In genomic region chr1:236066828-236067386, GRCh38 we compare ENCODE assay signal across 7 cellular contexts. TPM values are rescaled to one million over a fixed set of nuclear protein-coding genes. Genes with fewer than 3 reads are reported as not detected.
DNase-seq lines count a peak whose midpoint lies in the region; ATAC-seq lines count a peak whose summit lies in the region.

No MANE protein-coding gene starts in this region.

- DNase-seq in activated CD4-positive, alpha-beta memory T cell treated with anti-CD3 and anti-CD28 coated beads for 36 hours: peak; percentile 87
- DNase-seq in germinal center (ENCODE audit: low spot score) (peak; percentile 72), glomerular visceral epithelial cell (ENCODE audit: extremely low spot score) (no peak), A172 (ENCODE audit: low spot score) (no peak)
- DNase-seq in stimulated activated CD4-positive, alpha-beta T cell treated with anti-CD3 and anti-CD28 coated beads, Interleukin-2, amount 100 ng/mL, for 4 hours (ENCODE audit: low read depth): peak; percentile 55

- CTCF ChIA-PET in activated CD4-positive, alpha-beta memory T cell treated with anti-CD3 and anti-CD28 coated beads for 36 hours (lab: Charles Lee): interaction anchor here (0.7 to 1.4 kb wide), 3 partner anchors 68 to 328 kb away, joined by 3 to 6 read pairs (median 3); no protein-coding TSS in a partner anchor

- peaks cover 20% of the 10 kb centered on the region for H3K4me1 Mint-ChIP-seq in activated CD4-positive, alpha-beta memory T cell treated with anti-CD3 and anti-CD28 coated beads for 36 hours (ENCODE audit: low read depth)

- H3K36me3 Mint-ChIP-seq in activated CD4-positive, alpha-beta memory T cell treated with anti-CD3 and anti-CD28 coated beads for 36 hours: no peaks in the 10 kb centered on the region

- H3K27me3 Mint-ChIP-seq in activated CD4-positive, alpha-beta memory T cell treated with anti-CD3 and anti-CD28 coated beads for 36 hours: peaks cover 24% of the 10 kb centered on the region

- H3K4me3 Mint-ChIP-seq in activated CD4-positive, alpha-beta memory T cell treated with anti-CD3 and anti-CD28 coated beads for 36 hours: no peak overlapping the region

- peak overlapping the region; percentile 2 for H3K27ac Mint-ChIP-seq in activated CD4-positive, alpha-beta memory T cell treated with anti-CD3 and anti-CD28 coated beads for 36 hours

- intact Hi-C loops in activated CD4-positive, alpha-beta memory T cell treated with anti-CD3 and anti-CD28 coated beads for 36 hours (cut with micrococcal nuclease): loop anchor here (2.0 kb wide), 1 partner anchor 68 kb away; no protein-coding TSS in a partner anchor

- H3K9me3 Mint-ChIP-seq in activated CD4-positive, alpha-beta memory T cell treated with anti-CD3 and anti-CD28 coated beads for 36 hours: peaks cover 6% of the 10 kb centered on the region

- ATAC-seq in GM19463 (IDR thresholded peaks at IDR 0.05; ENCODE audit: unreplicated experiment): peak; percentile 73
- peak; percentile 54 for ATAC-seq in HG03521 (IDR thresholded peaks at IDR 0.05; ENCODE audit: unreplicated experiment)

- POLR2A ChIA-PET in activated CD4-positive, alpha-beta memory T cell treated with anti-CD3 and anti-CD28 coated beads for 36 hours (lab: Charles Lee): interaction anchor here (0.5 to 0.9 kb wide), 2 partner anchors 68 to 134 kb away, joined by 3 read pairs; no protein-coding TSS in a partner anchor

RNA-seq across cellular contexts. Expression of gene NID1, which starts 2.0 kb away (rescaled TPM):
- under 1 TPM; 0.05 to 0.07 TPM for total RNA-seq in activated CD4-positive, alpha-beta memory T cell treated with anti-CD3 and anti-CD28 coated beads for 36 hours
- 52.1 and 57.5 TPM in 2 replicates for total RNA-seq in A172 (2014; rRNA removed; shearing (Covaris generic))

Comparison
In these comparisons a context has a peak if more than half of its experiments do, and no peak if none do; other contexts are left out.
1. DNase-seq: peak in activated CD4-positive, alpha-beta memory T cell treated with anti-CD3 and anti-CD28 coated beads for 36 hours (single experiment), germinal center (single experiment) and stimulated activated CD4-positive, alpha-beta T cell treated with anti-CD3 and anti-CD28 coated beads, Interleukin-2, amount 100 ng/mL, for 4 hours (single experiment); none in glomerular visceral epithelial cell (single experiment) and A172 (single experiment).
2. RNA of gene NID1, which starts 2.0 kb away (total RNA-seq): 52.1 to 57.5 TPM in A172; 0.05 to 0.07 TPM in activated CD4-positive, alpha-beta memory T cell treated with anti-CD3 and anti-CD28 coated beads for 36 hours; every median in the first group is over 10 times any median in the second.